Comparison of ENCODE assay signal across 20 cellular contexts in the genomic region with DNA sequence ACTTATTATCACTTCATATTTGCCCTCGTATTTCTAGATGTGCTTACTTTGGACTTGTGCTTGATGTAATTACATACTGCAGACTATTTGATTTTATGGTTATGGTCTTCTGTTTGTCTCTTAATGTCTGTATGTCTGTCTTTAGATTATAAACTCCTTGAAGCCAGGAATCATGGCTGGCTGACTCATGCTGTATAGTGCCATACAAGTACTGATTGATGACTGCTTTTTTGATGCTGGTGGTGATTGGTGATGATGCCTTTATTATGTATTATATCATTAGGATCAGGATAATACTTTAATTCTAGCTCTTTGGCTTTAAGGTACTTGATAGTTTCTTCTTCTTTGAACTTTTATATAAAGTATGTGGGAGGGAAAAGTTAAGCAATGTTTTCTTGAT. TPM values are rescaled to one million over a fixed set of nuclear protein-coding genes. Genes with fewer than 3 reads are reported as not detected.
DNase-seq lines count a peak whose midpoint lies in the region; ATAC-seq and TF ChIP-seq lines count a peak whose summit lies in the region.
"Had no signal": no experiment of that assay in that cellular context is flagged by ENCODE, and none has a peak within 500 bp of the region (broad histone marks: within the 10 kb centered on the region; RNA-seq: fewer than 3 reads in every experiment).

No MANE protein-coding gene starts in this region.

- peak overlapping the region; percentile 25 for H3K27ac Mint-ChIP-seq in activated CD8-positive, alpha-beta T cell treated with anti-CD3 and anti-CD28 coated beads for 36 hours
- H3K27ac Mint-ChIP-seq in activated CD8-positive, alpha-beta T cell treated with anti-CD3 and anti-CD28 coated beads, Interleukin-2, amount 10 ng/mL, durations not matched to agents 7 days and 5 days: no peak overlapping the region
- H3K27ac Mint-ChIP-seq in IgD-negative memory B cell (peak overlapping the region in 2 of 3 donors; percentile 57 to 76), progenitor cell of endocrine pancreas (peak overlapping the region; percentile 51)
- peak overlapping the region; percentile 4 for H3K27ac Mint-ChIP-seq in activated naive CD8-positive, alpha-beta T cell treated with anti-CD3 and anti-CD28 coated beads, Interleukin-2, amount 50 U/mL, for 24 hours
- no peak overlapping the region for H3K27ac Mint-ChIP-seq in activated CD4-positive, alpha-beta T cell treated with anti-CD3 and anti-CD28 coated beads for 36 hours
- H3K27ac Mint-ChIP-seq: GM23338 had no signal

- no peak overlapping the region for H3K4me3 Mint-ChIP-seq in activated CD8-positive, alpha-beta T cell treated with anti-CD3 and anti-CD28 coated beads for 36 hours
- no peak overlapping the region for H3K4me3 Mint-ChIP-seq in activated CD8-positive, alpha-beta T cell treated with anti-CD3 and anti-CD28 coated beads, Interleukin-2, amount 10 ng/mL, durations not matched to agents 7 days and 5 days
- H3K4me3 Mint-ChIP-seq in IgD-negative memory B cell (no peak overlapping the region), progenitor cell of endocrine pancreas (ENCODE audit: low read depth) (no peak overlapping the region)
- no peak overlapping the region for H3K4me3 Mint-ChIP-seq in activated naive CD8-positive, alpha-beta T cell treated with anti-CD3 and anti-CD28 coated beads, Interleukin-2, amount 50 U/mL, for 24 hours
- H3K4me3 Mint-ChIP-seq in activated CD4-positive, alpha-beta T cell treated with anti-CD3 and anti-CD28 coated beads for 36 hours: no peak overlapping the region
- H3K4me3 Mint-ChIP-seq: GM23338 had no signal

- H3K4me1 Mint-ChIP-seq in activated CD8-positive, alpha-beta T cell treated with anti-CD3 and anti-CD28 coated beads for 36 hours (ENCODE audit: low read depth): peaks cover 63% of the 10 kb centered on the region
- H3K4me1 Mint-ChIP-seq in activated CD8-positive, alpha-beta T cell treated with anti-CD3 and anti-CD28 coated beads, Interleukin-2, amount 10 ng/mL, durations not matched to agents 7 days and 5 days (ENCODE audit: low read depth): peaks cover 27% of the 10 kb centered on the region
- H3K4me1 Mint-ChIP-seq in IgD-negative memory B cell (peaks cover 11 to 42% (median 27%) of the 10 kb centered on the region in 3 donors), progenitor cell of endocrine pancreas (ENCODE audit: low read depth) (no peaks in the 10 kb centered on the region)
- peaks cover 26% of the 10 kb centered on the region for H3K4me1 Mint-ChIP-seq in activated naive CD8-positive, alpha-beta T cell treated with anti-CD3 and anti-CD28 coated beads, Interleukin-2, amount 50 U/mL, for 24 hours
- H3K4me1 Mint-ChIP-seq in activated CD4-positive, alpha-beta T cell treated with anti-CD3 and anti-CD28 coated beads for 36 hours: peaks cover 56% of the 10 kb centered on the region
- H3K4me1 Mint-ChIP-seq: GM23338 had no signal

- peaks cover 86% of the 10 kb centered on the region for H3K36me3 Mint-ChIP-seq in activated CD8-positive, alpha-beta T cell treated with anti-CD3 and anti-CD28 coated beads for 36 hours (ENCODE audit: low read depth)
- peaks cover 95% of the 10 kb centered on the region for H3K36me3 Mint-ChIP-seq in activated CD8-positive, alpha-beta T cell treated with anti-CD3 and anti-CD28 coated beads, Interleukin-2, amount 10 ng/mL, durations not matched to agents 7 days and 5 days (ENCODE audit: low read depth)
- H3K36me3 Mint-ChIP-seq in IgD-negative memory B cell: peaks cover 16% of the 10 kb centered on the region
- H3K36me3 Mint-ChIP-seq in activated naive CD8-positive, alpha-beta T cell treated with anti-CD3 and anti-CD28 coated beads, Interleukin-2, amount 50 U/mL, for 24 hours (ENCODE audit: low read depth): peaks cover 82% of the 10 kb centered on the region
- peaks cover 32% of the 10 kb centered on the region for H3K36me3 Mint-ChIP-seq in progenitor cell of endocrine pancreas (ENCODE audit: insufficient read depth)
- H3K36me3 Mint-ChIP-seq in activated CD4-positive, alpha-beta T cell treated with anti-CD3 and anti-CD28 coated beads for 36 hours (ENCODE audit: low read depth): peaks cover 84% of the 10 kb centered on the region

- H3K9me3 Mint-ChIP-seq in activated CD8-positive, alpha-beta T cell treated with anti-CD3 and anti-CD28 coated beads for 36 hours: peaks cover 3% of the 10 kb centered on the region
- no peaks in the 10 kb centered on the region for H3K9me3 Mint-ChIP-seq in activated CD8-positive, alpha-beta T cell treated with anti-CD3 and anti-CD28 coated beads, Interleukin-2, amount 10 ng/mL, durations not matched to agents 7 days and 5 days (ENCODE audit: insufficient read depth)
- H3K9me3 Mint-ChIP-seq in IgD-negative memory B cell (no peaks in the 10 kb centered on the region), progenitor cell of endocrine pancreas (ENCODE audit: low read depth) (no peaks in the 10 kb centered on the region)
- H3K9me3 Mint-ChIP-seq in activated naive CD8-positive, alpha-beta T cell treated with anti-CD3 and anti-CD28 coated beads, Interleukin-2, amount 50 U/mL, for 24 hours: no peaks in the 10 kb centered on the region
- H3K9me3 Mint-ChIP-seq in activated CD4-positive, alpha-beta T cell treated with anti-CD3 and anti-CD28 coated beads for 36 hours (ENCODE audit: low read depth): no peaks in the 10 kb centered on the region
- H3K9me3 Mint-ChIP-seq: GM23338 had no signal

- no peaks in the 10 kb centered on the region for H3K27me3 Mint-ChIP-seq in activated CD8-positive, alpha-beta T cell treated with anti-CD3 and anti-CD28 coated beads for 36 hours
- H3K27me3 Mint-ChIP-seq in activated CD8-positive, alpha-beta T cell treated with anti-CD3 and anti-CD28 coated beads, Interleukin-2, amount 10 ng/mL, durations not matched to agents 7 days and 5 days (ENCODE audit: low read depth): no peaks in the 10 kb centered on the region
- no peaks in the 10 kb centered on the region for H3K27me3 Mint-ChIP-seq in IgD-negative memory B cell
- no peaks in the 10 kb centered on the region for H3K27me3 Mint-ChIP-seq in activated naive CD8-positive, alpha-beta T cell treated with anti-CD3 and anti-CD28 coated beads, Interleukin-2, amount 50 U/mL, for 24 hours
- H3K27me3 Mint-ChIP-seq in progenitor cell of endocrine pancreas: no peaks in the 10 kb centered on the region
- no peaks in the 10 kb centered on the region for H3K27me3 Mint-ChIP-seq in activated CD4-positive, alpha-beta T cell treated with anti-CD3 and anti-CD28 coated beads for 36 hours

- TF ChIP-seq CTCF in activated CD8-positive, alpha-beta T cell treated with anti-CD3 and anti-CD28 coated beads for 36 hours (IDR thresholded peaks at IDR 0.05): no peak
- TF ChIP-seq CTCF in progenitor cell of endocrine pancreas (IDR thresholded peaks at IDR 0.05; ENCODE audit: unreplicated experiment): no peak

- intact Hi-C loops in activated CD8-positive, alpha-beta T cell treated with anti-CD3 and anti-CD28 coated beads for 36 hours (cut with micrococcal nuclease): no loop called here
- intact Hi-C loops in activated CD4-positive, alpha-beta T cell treated with anti-CD3 and anti-CD28 coated beads for 36 hours (cut with DNase I, micrococcal nuclease): no loop called here

- ATAC-seq in activated CD8-positive, alpha-beta T cell treated with anti-CD3 and anti-CD28 coated beads for 36 hours: no peak
- ATAC-seq in activated CD8-positive, alpha-beta T cell treated with anti-CD3 and anti-CD28 coated beads, Interleukin-2, amount 10 ng/mL, durations not matched to agents 7 days and 5 days: no peak
- ATAC-seq in activated naive CD8-positive, alpha-beta T cell treated with anti-CD3 and anti-CD28 coated beads, Interleukin-2, amount 50 U/mL, for 24 hours: no peak
- no peak for ATAC-seq in activated CD4-positive, alpha-beta T cell treated with anti-CD3 and anti-CD28 coated beads for 36 hours
- ATAC-seq: GM23338, HCT116, Panc1 had no signal

- CTCF ChIA-PET in activated CD8-positive, alpha-beta T cell treated with anti-CD3 and anti-CD28 coated beads for 36 hours (lab: Charles Lee): interaction anchor here (1.4 kb wide), 1 partner anchor 16 kb away, joined by 3 read pairs; no protein-coding TSS in a partner anchor
- CTCF ChIA-PET in activated CD8-positive, alpha-beta T cell treated with anti-CD3 and anti-CD28 coated beads, Interleukin-2, amount 10 ng/mL, durations not matched to agents 7 days and 5 days (lab: Charles Lee): no interaction called here
- CTCF ChIA-PET in activated CD4-positive, alpha-beta T cell treated with anti-CD3 and anti-CD28 coated beads for 36 hours (lab: Charles Lee): no interaction called here

- POLR2A ChIA-PET in activated CD8-positive, alpha-beta T cell treated with anti-CD3 and anti-CD28 coated beads for 36 hours (lab: Charles Lee): interaction anchor here (0.6 to 1.4 kb wide), 3 partner anchors 10 to 64 kb away, joined by 3 to 4 read pairs (median 3); no protein-coding TSS in a partner anchor
- POLR2A ChIA-PET in activated CD8-positive, alpha-beta T cell treated with anti-CD3 and anti-CD28 coated beads, Interleukin-2, amount 10 ng/mL, durations not matched to agents 7 days and 5 days (lab: Charles Lee): no interaction called here
- POLR2A ChIA-PET in activated CD4-positive, alpha-beta T cell treated with anti-CD3 and anti-CD28 coated beads for 36 hours (lab: Charles Lee): no interaction called here

- no peak for DNase-seq in activated CD8-positive, alpha-beta T cell treated with anti-CD3 and anti-CD28 coated beads for 36 hours
- DNase-seq in activated CD8-positive, alpha-beta T cell treated with anti-CD3 and anti-CD28 coated beads, Interleukin-2, amount 10 ng/mL, durations not matched to agents 7 days and 5 days: no peak
- DNase-seq in activated naive CD8-positive, alpha-beta T cell treated with anti-CD3 and anti-CD28 coated beads, Interleukin-2, amount 50 U/mL, for 24 hours: no peak
- no peak for DNase-seq in progenitor cell of endocrine pancreas (ENCODE audit: low spot score, unreplicated experiment)
- DNase-seq in GF-D8 (lab: John Stamatoyannopoulos, UW): no peak
- DNase-seq in activated CD4-positive, alpha-beta T cell treated with anti-CD3 and anti-CD28 coated beads for 36 hours: no peak
- no peak for DNase-seq in amygdala (lab: John Stamatoyannopoulos, UW)
- DNase-seq: BE2C, COR-L47, DMS 273 treated with DMSO at 0.1 percent for 48 hours, NCI-H1105, NCI-H146, NCI-H2029, NCI-H524 treated with DMSO at 0.1 percent for 48 hours, NCI-H82, SIG-M5 had no signal

RNA-seq across cellular contexts. Expression of gene SMCHD1, which starts 17.3 kb away (rescaled TPM):
- 10 to 100 TPM; 97.4 to 98.9 TPM for total RNA-seq in activated CD8-positive, alpha-beta T cell treated with anti-CD3 and anti-CD28 coated beads for 36 hours
- total RNA-seq in activated CD8-positive, alpha-beta T cell treated with anti-CD3 and anti-CD28 coated beads, Interleukin-2, amount 10 ng/mL, durations not matched to agents 7 days and 5 days: 100 to 1,000 TPM; 137 to 142 TPM
- polyA plus RNA-seq in IgD-negative memory B cell: 54.0 TPM
- total RNA-seq in progenitor cell of endocrine pancreas: 59.2 and 65.1 TPM in 2 replicates
- total RNA-seq in activated CD4-positive, alpha-beta T cell treated with anti-CD3 and anti-CD28 coated beads for 36 hours: 100 to 1,000 TPM in 1 of 2 experiments, 10 to 100 TPM in 1; 89.5 to 121 TPM

Comparison
In these comparisons a context has a peak if more than half of its experiments do, and no peak if none do; other contexts are left out.
1. H3K27ac Mint-ChIP-seq: peak in activated CD8-positive, alpha-beta T cell treated with anti-CD3 and anti-CD28 coated beads for 36 hours (single experiment), IgD-negative memory B cell (2 of 3), activated naive CD8-positive, alpha-beta T cell treated with anti-CD3 and anti-CD28 coated beads, Interleukin-2, amount 50 U/mL, for 24 hours (single experiment) and progenitor cell of endocrine pancreas (single experiment); none in activated CD8-positive, alpha-beta T cell treated with anti-CD3 and anti-CD28 coated beads, Interleukin-2, amount 10 ng/mL, durations not matched to agents 7 days and 5 days (single experiment) and activated CD4-positive, alpha-beta T cell treated with anti-CD3 and anti-CD28 coated beads for 36 hours (single experiment).